In the genomic region with DNA sequence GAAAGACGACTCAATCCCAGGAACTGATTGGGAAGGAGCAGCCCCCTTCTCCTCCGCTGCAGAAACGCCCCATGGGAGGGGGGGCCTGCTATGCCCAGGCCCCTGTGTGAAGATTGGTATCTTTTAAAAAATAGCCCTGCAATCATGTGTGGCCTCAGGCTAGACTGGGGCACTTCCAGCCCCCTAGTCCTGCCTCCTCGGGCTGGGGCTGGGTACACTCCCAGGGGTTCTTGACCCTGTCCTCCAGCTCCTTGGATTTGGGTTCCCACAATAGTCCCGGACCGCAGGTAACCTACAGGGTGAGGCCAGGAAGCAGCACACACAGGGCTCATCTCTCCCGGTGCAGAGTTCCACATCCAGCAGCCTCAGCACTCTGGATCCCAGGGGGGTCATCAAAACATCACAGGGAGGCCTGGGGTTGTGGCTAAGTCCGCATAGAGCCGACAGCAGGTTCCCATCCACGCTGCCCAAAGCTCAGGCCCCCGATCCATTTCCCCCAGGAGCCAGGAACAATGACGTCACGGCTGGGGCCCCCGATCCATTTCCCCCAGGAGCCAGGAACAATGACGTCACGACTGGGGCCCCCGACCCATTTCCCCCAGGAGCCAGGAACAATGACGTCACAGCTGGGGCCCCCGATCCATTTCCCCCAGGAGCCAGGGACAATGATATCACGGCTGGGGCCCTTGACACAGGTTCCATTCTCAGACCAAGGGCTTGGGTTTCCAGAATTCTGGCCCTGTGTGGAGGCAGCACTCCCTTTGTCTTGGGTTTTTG, we compare ENCODE assay signal across 17 cellular contexts.
"Had no signal": no experiment of that assay in that cellular context is flagged by ENCODE, and none has a peak within 500 bp of the region (broad histone marks: within the 10 kb centered on the region; RNA-seq: fewer than 3 reads in every experiment).

No MANE protein-coding gene starts in this region.

- H3K4me3 ChIP-seq: cardiac muscle cell, esophagus muscularis mucosa, lower lobe of right lung, right lobe of liver, tibial artery had no signal

- H3K27ac Mint-ChIP-seq: activated naive CD8-positive, alpha-beta T cell treated with anti-CD3 and anti-CD28 coated beads, Interleukin-2, amount 10 ng/mL, durations not matched to agents 7 days and 5 days; dendritic cell treated with granulocyte-macrophage colony-stimulating factor and Interleukin-4, amounts not matched to agents 40 ng/mL and 50 ng/mL, for 4 days; stimulated activated naive B cell treated with anti-CD40 and anti-IgM and Interleukin-4, amounts not matched to agents 10 μg/mL and 1 μg/mL and 100 μg/mL, for 72 hours; T-helper 2 cell treated with Interferon-gamma antibody and Interleukin-4, amounts not matched to agents 5 μg/mL and 100 μg/mL, for 36 hours had no signal

- ATAC-seq: lower lobe of right lung; right lobe of liver; stimulated activated naive B cell treated with anti-CD40 and anti-IgM and Interleukin-4, amounts not matched to agents 10 μg/mL and 1 μg/mL and 100 μg/mL, for 72 hours had no signal

- H3K36me3 Mint-ChIP-seq: activated naive CD8-positive, alpha-beta T cell treated with anti-CD3 and anti-CD28 coated beads, Interleukin-2, amount 10 ng/mL, durations not matched to agents 7 days and 5 days; stimulated activated naive B cell treated with anti-CD40 and anti-IgM and Interleukin-4, amounts not matched to agents 10 μg/mL and 1 μg/mL and 100 μg/mL, for 72 hours had no signal

- H3K9me3 ChIP-seq: esophagus muscularis mucosa, lower lobe of right lung, right lobe of liver, tibial artery had no signal

- DNase-seq: activated CD4-positive, alpha-beta T cell treated with anti-CD3 and anti-CD28 coated beads, Interleukin-2, amount 50 U/mL, for 4 hours; activated naive CD4-positive, alpha-beta T cell treated with Interleukin-2 at 50 U/mL for 16 hours; activated naive CD8-positive, alpha-beta T cell treated with anti-CD3 and anti-CD28 coated beads, Interleukin-2, amount 10 ng/mL, durations not matched to agents 7 days and 5 days; activated T-cell treated with anti-CD3 and anti-CD28 coated beads for 4 hours; amygdala; effector CD8-positive, alpha-beta T cell; lower lobe of right lung; midbrain; stimulated activated naive B cell treated with anti-CD40 and anti-IgM and Interleukin-4, amounts not matched to agents 10 μg/mL and 1 μg/mL and 100 μg/mL, for 72 hours had no signal

- H3K4me1 Mint-ChIP-seq: activated naive CD8-positive, alpha-beta T cell treated with anti-CD3 and anti-CD28 coated beads, Interleukin-2, amount 10 ng/mL, durations not matched to agents 7 days and 5 days; neural crest cell; stimulated activated naive B cell treated with anti-CD40 and anti-IgM and Interleukin-4, amounts not matched to agents 10 μg/mL and 1 μg/mL and 100 μg/mL, for 72 hours had no signal

- H3K27ac ChIP-seq: cardiac muscle cell, esophagus muscularis mucosa, lower lobe of right lung, right lobe of liver, tibial artery had no signal

- H3K9me3 Mint-ChIP-seq: activated naive CD8-positive, alpha-beta T cell treated with anti-CD3 and anti-CD28 coated beads, Interleukin-2, amount 10 ng/mL, durations not matched to agents 7 days and 5 days; activated T-helper 1 cell treated with anti-CD3 and anti-CD28 coated beads, Interleukin-12 subunit alpha, Interleukin-12 subunit beta, Interleukin-2, Interleukin-4 antibody, amounts not matched to agents 30 ng/mL and 10 ng/mL and 1 ng/mL, durations not matched to agents 14 hours and 24 hours and 36 hours; dendritic cell treated with granulocyte-macrophage colony-stimulating factor and Interleukin-4, amounts not matched to agents 40 ng/mL and 50 ng/mL, for 4 days; neural crest cell; stimulated activated naive B cell treated with anti-CD40 and anti-IgM and Interleukin-4, amounts not matched to agents 10 μg/mL and 1 μg/mL and 100 μg/mL, for 72 hours; T-helper 2 cell treated with Interferon-gamma antibody and Interleukin-4, amounts not matched to agents 5 μg/mL and 100 μg/mL, for 36 hours had no signal

- H3K27me3 ChIP-seq: cardiac muscle cell, right lobe of liver had no signal

- H3K36me3 ChIP-seq: cardiac muscle cell, esophagus muscularis mucosa, lower lobe of right lung, right lobe of liver, tibial artery had no signal

- H3K4me1 ChIP-seq: lower lobe of right lung, right lobe of liver, tibial artery had no signal

- H3K4me3 Mint-ChIP-seq: activated naive CD8-positive, alpha-beta T cell treated with anti-CD3 and anti-CD28 coated beads, Interleukin-2, amount 10 ng/mL, durations not matched to agents 7 days and 5 days; activated T-helper 1 cell treated with anti-CD3 and anti-CD28 coated beads, Interleukin-12 subunit alpha, Interleukin-12 subunit beta, Interleukin-2, Interleukin-4 antibody, amounts not matched to agents 30 ng/mL and 10 ng/mL and 1 ng/mL, durations not matched to agents 14 hours and 24 hours and 36 hours; dendritic cell treated with granulocyte-macrophage colony-stimulating factor and Interleukin-4, amounts not matched to agents 40 ng/mL and 50 ng/mL, for 4 days; neural crest cell; stimulated activated naive B cell treated with anti-CD40 and anti-IgM and Interleukin-4, amounts not matched to agents 10 μg/mL and 1 μg/mL and 100 μg/mL, for 72 hours; T-helper 2 cell treated with Interferon-gamma antibody and Interleukin-4, amounts not matched to agents 5 μg/mL and 100 μg/mL, for 36 hours had no signal
